ENCODE assay signal across 16 cellular contexts in the genomic region with DNA sequence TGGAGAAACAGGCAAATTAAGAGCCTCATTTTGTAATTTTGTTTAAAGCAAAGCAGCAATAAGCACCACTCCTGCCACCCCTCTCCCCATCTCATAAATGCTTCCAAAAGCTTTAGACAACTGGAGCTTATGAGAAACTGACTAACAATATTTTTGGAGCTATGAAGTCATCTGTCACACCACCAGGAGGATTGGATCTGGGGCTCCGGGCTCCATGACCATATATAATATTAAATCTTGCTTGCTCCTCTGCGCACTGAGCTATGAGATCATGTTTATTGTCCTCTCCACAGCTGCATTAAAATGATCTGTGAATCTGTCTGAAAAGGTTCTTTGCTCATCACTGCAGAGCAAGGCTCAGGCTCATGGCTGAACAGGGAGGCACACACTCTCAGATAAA.
DNase-seq lines count a peak whose midpoint lies in the region; TF ChIP-seq lines count a peak whose summit lies in the region.
"Had no signal": no experiment of that assay in that cellular context is flagged by ENCODE, and none has a peak within 500 bp of the region (broad histone marks: within the 10 kb centered on the region; RNA-seq: fewer than 3 reads in every experiment).

No MANE protein-coding gene starts in this region.

- no peaks in the 10 kb centered on the region for H3K9me3 ChIP-seq in HUES64 (ENCODE audit: insufficient read depth, low read depth, low read length)
- no peaks in the 10 kb centered on the region for H3K9me3 ChIP-seq in endodermal cell (ENCODE audit: control insufficient read depth, low read length)
- H3K9me3 ChIP-seq in osteoblast (ENCODE audit: low read depth, low read length) = no peaks in the 10 kb centered on the region
- H3K9me3 ChIP-seq in tibial artery = peaks cover 0 to 6% (median 0%) of the 10 kb centered on the region in 3 donors
- H3K9me3 ChIP-seq in MM.1S (replicated peaks; ENCODE audit: insufficient read depth, low read length) = no peaks in the 10 kb centered on the region

- intact Hi-C loops in tibial artery (cut with DNase I; ENCODE audit: low total_unique reads) = no loop called here

- no peaks in the 10 kb centered on the region for H3K36me3 ChIP-seq in HUES64 (ENCODE audit: insufficient read depth, low read length)
- no peaks in the 10 kb centered on the region for H3K36me3 ChIP-seq in endodermal cell (ENCODE audit: control insufficient read depth, insufficient read depth, low read length)
- no peaks in the 10 kb centered on the region for H3K36me3 ChIP-seq in osteoblast (ENCODE audit: insufficient read depth, low read length)
- H3K36me3 ChIP-seq in tibial artery = no peaks in the 10 kb centered on the region
- no peaks in the 10 kb centered on the region for H3K36me3 ChIP-seq in MM.1S (replicated peaks; ENCODE audit: insufficient read depth, low read length)
- H3K36me3 ChIP-seq: BLaER1 treated with 17β-estradiol and CSF1 and Interleukin-3, amounts not matched to agents 10 nM and 100 nM had no signal

- H3K4me3 Mint-ChIP-seq in endodermal cell (no peak overlapping the region), osteocyte (ENCODE audit: unreplicated experiment) (no peak overlapping the region)
- H3K4me3 Mint-ChIP-seq: B cell; CD8-positive, alpha-beta T cell had no signal

- H3K4me2 ChIP-seq in osteoblast (ENCODE audit: insufficient read depth, low read length) (no peak overlapping the region), MM.1S (ENCODE audit: low read depth, low read length) (no peak overlapping the region)
- H3K4me2 ChIP-seq: BLaER1 treated with 17β-estradiol and CSF1 and Interleukin-3, amounts not matched to agents 10 nM and 100 nM had no signal

- TF ChIP-seq CTCF in endodermal cell (conservative IDR thresholded peaks at IDR 0.05) = no peak
- no peak for TF ChIP-seq CTCF in osteocyte (IDR thresholded peaks at IDR 0.05)
- no peak for TF ChIP-seq CTCF in osteoblast (IDR thresholded peaks at IDR 0.05; ENCODE audit: extremely low read depth, low read depth, low read length)
- no peak for TF ChIP-seq CTCF in tibial artery (IDR thresholded peaks at IDR 0.05)
- TF ChIP-seq CTCF in MM.1S (IDR thresholded peaks at IDR 0.05; ENCODE audit: low read length) = no peak

- DNase-seq in endodermal cell (no peak), myocyte (ENCODE audit: low read depth) (peak; percentile 71), osteocyte (ENCODE audit: extremely low spot score, unreplicated experiment) (peak; percentile 5), osteoblast (ENCODE audit: insufficient read length, low spot score, missing footprints) (no peak), tibial artery (no peak), MM.1S (no peak), NCI-H187 treated with DMSO at 0.1 percent for 48 hours (lab: John Stamatoyannopoulos, UW) (no peak)
- DNase-seq: 8988T; Calu3; CD8-positive, alpha-beta T cell; DMS79 treated with DMSO at 0.1 percent for 48 hours; GF-D8; HCEC 1CT had no signal

- no peak overlapping the region for H3K4me3 ChIP-seq in HUES64 (ENCODE audit: low read length)
- no peak overlapping the region for H3K4me3 ChIP-seq in endodermal cell (ENCODE audit: low read length)
- H3K4me3 ChIP-seq in osteoblast (ENCODE audit: insufficient read depth, low read length) = no peak overlapping the region
- no peak overlapping the region for H3K4me3 ChIP-seq in tibial artery
- no peak overlapping the region for H3K4me3 ChIP-seq in MM.1S (ENCODE audit: low read length)
- H3K4me3 ChIP-seq: BLaER1 treated with 17β-estradiol and CSF1 and Interleukin-3, amounts not matched to agents 10 nM and 100 nM had no signal

- H3K27me3 ChIP-seq in HUES64 (ENCODE audit: insufficient read depth, low read length) (no peaks in the 10 kb centered on the region), endodermal cell (ENCODE audit: control insufficient read depth, insufficient read depth, low read length, poor library complexity, severe bottlenecking) (no peaks in the 10 kb centered on the region), osteoblast (ENCODE audit: insufficient read depth, low read length) (no peaks in the 10 kb centered on the region), tibial artery (no peaks in the 10 kb centered on the region), MM.1S (replicated peaks; ENCODE audit: insufficient read depth, low read length) (no peaks in the 10 kb centered on the region)
- H3K27me3 ChIP-seq: BLaER1 treated with 17β-estradiol and CSF1 and Interleukin-3, amounts not matched to agents 10 nM and 100 nM had no signal

- no peaks in the 10 kb centered on the region for H3F3A ChIP-seq in MM.1S (ENCODE audit: insufficient read depth, low read length)

- H3K79me2 ChIP-seq in osteoblast (ENCODE audit: insufficient read depth, low read length) (no peaks in the 10 kb centered on the region), MM.1S (ENCODE audit: low read length) (no peaks in the 10 kb centered on the region)

- no peaks in the 10 kb centered on the region for H3K27me3 Mint-ChIP-seq in endodermal cell (ENCODE audit: insufficient read depth)
- no peaks in the 10 kb centered on the region for H3K27me3 Mint-ChIP-seq in osteocyte (ENCODE audit: unreplicated experiment)
- H3K27me3 Mint-ChIP-seq: B cell had no signal

- H3K9ac ChIP-seq in HUES64 (ENCODE audit: low read depth, low read length) = no peak overlapping the region
- no peak overlapping the region for H3K9ac ChIP-seq in endodermal cell (ENCODE audit: extremely low read depth, low read length, poor library complexity, severe bottlenecking)
- no peak overlapping the region for H3K9ac ChIP-seq in MM.1S (ENCODE audit: low read length)
- H3K9ac ChIP-seq: BLaER1 treated with 17β-estradiol and CSF1 and Interleukin-3, amounts not matched to agents 10 nM and 100 nM had no signal

- no peaks in the 10 kb centered on the region for H3K9me3 Mint-ChIP-seq in endodermal cell
- H3K9me3 Mint-ChIP-seq in osteocyte (ENCODE audit: unreplicated experiment) = no peaks in the 10 kb centered on the region
- H3K9me3 Mint-ChIP-seq: CD8-positive, alpha-beta T cell had no signal

- H3K36me3 Mint-ChIP-seq in endodermal cell (ENCODE audit: low read depth) (no peaks in the 10 kb centered on the region), osteocyte (ENCODE audit: unreplicated experiment) (no peaks in the 10 kb centered on the region)
- H3K36me3 Mint-ChIP-seq: CD8-positive, alpha-beta T cell had no signal

- H3K27ac Mint-ChIP-seq in endodermal cell (no peak overlapping the region), osteocyte (ENCODE audit: unreplicated experiment) (no peak overlapping the region)
- H3K27ac Mint-ChIP-seq: B cell; CD8-positive, alpha-beta T cell had no signal

- H3K4me1 Mint-ChIP-seq in endodermal cell (peaks cover 19% of the 10 kb centered on the region), osteocyte (ENCODE audit: unreplicated experiment) (peaks cover 7% of the 10 kb centered on the region)
- H3K4me1 Mint-ChIP-seq: B cell had no signal

- WGBS in HUES64 = 98% methylated on average over 2 of the region's 2 CpGs
- WGBS in endodermal cell (ENCODE audit: insufficient coverage in 1 of 2, insufficient read length in 1 of 2), 2 experiments = 92 to 96% methylated on average over 2 of the region's 2 CpGs

- no peaks in the 10 kb centered on the region for H3K9me2 ChIP-seq in MM.1S (replicated peaks; ENCODE audit: insufficient read depth, low read length)

- H4K20me1 ChIP-seq in osteoblast (ENCODE audit: insufficient read depth, low read length) (no peaks in the 10 kb centered on the region), MM.1S (ENCODE audit: insufficient read depth, low read length) (no peaks in the 10 kb centered on the region)
- H4K20me1 ChIP-seq: BLaER1 treated with 17β-estradiol and CSF1 and Interleukin-3, amounts not matched to agents 10 nM and 100 nM had no signal

- peaks cover 30% of the 10 kb centered on the region for H3K4me1 ChIP-seq in HUES64 (ENCODE audit: insufficient read depth, low read length)
- no peaks in the 10 kb centered on the region for H3K4me1 ChIP-seq in endodermal cell (ENCODE audit: control insufficient read depth, insufficient read depth, low read length)
- no peaks in the 10 kb centered on the region for H3K4me1 ChIP-seq in osteoblast (ENCODE audit: insufficient read depth, low read length)
- no peaks in the 10 kb centered on the region for H3K4me1 ChIP-seq in tibial artery
- no peaks in the 10 kb centered on the region for H3K4me1 ChIP-seq in MM.1S (ENCODE audit: low read length)

- H2AFZ ChIP-seq in osteoblast (ENCODE audit: low read length) (no peak overlapping the region), MM.1S (ENCODE audit: low read length) (no peak overlapping the region)

- H3K27ac ChIP-seq in HUES64 (ENCODE audit: low read depth, low read length) = peak overlapping the region; percentile 76; the same call in 1 of the 2 replicates
- H3K27ac ChIP-seq in endodermal cell (ENCODE audit: low read depth, low read length) = peak overlapping the region; percentile 95
- H3K27ac ChIP-seq in osteoblast (ENCODE audit: low read depth, low read length) = no peak overlapping the region
- no peak overlapping the region for H3K27ac ChIP-seq in tibial artery
- no peak overlapping the region for H3K27ac ChIP-seq in MM.1S (ENCODE audit: low read length)
- H3K27ac ChIP-seq: BLaER1 treated with 17β-estradiol and CSF1 and Interleukin-3, amounts not matched to agents 10 nM and 100 nM had no signal

Comparison
In these comparisons a context has a peak if more than half of its experiments do, and no peak if none do; other contexts are left out.
1. H3K27ac ChIP-seq: peak in HUES64 (single experiment) and endodermal cell (single experiment); none in osteoblast (single experiment), tibial artery (0 of 2) and MM.1S (single experiment).
2. DNase-seq: peak in myocyte (single experiment) and osteocyte (single experiment); none in endodermal cell (single experiment), osteoblast (single experiment), tibial artery (0 of 2), MM.1S (single experiment) and NCI-H187 treated with DMSO at 0.1 percent for 48 hours (single experiment).